Comparison of ENCODE assay signal across 17 cellular contexts in genomic region chr12:78249578-78249977, GRCh38.
DNase-seq lines count a peak whose midpoint lies in the region; ATAC-seq and TF ChIP-seq lines count a peak whose summit lies in the region.
"Had no signal": no experiment of that assay in that cellular context is flagged by ENCODE, and none has a peak within 500 bp of the region (broad histone marks: within the 10 kb centered on the region; RNA-seq: fewer than 3 reads in every experiment).

No MANE protein-coding gene starts in this region.

- H3K27ac Mint-ChIP-seq in GM23338, result 0 out of 2 replicates have a peak overlapping the region, but pooled peaks have one; percentile 35
- H3K27ac Mint-ChIP-seq: B cell; CD8-positive, alpha-beta T cell; HFFc6 had no signal

- no peak for ATAC-seq in GM23338
- peak; percentile 95 for ATAC-seq in PC-3
- ATAC-seq: CD8-positive, alpha-beta T cell; HCT116 had no signal

- H3K9ac ChIP-seq in PC-3 (ENCODE audit: low read length), result no peak overlapping the region
- H3K9ac ChIP-seq: BLaER1 treated with 17β-estradiol and CSF1 and Interleukin-3, amounts not matched to agents 10 nM and 100 nM had no signal

- BruUV-seq in PC-3 (replicated peaks; lab: Mats Ljungman, UMichigan), result no TSS peak

- peaks cover 12% of the 10 kb centered on the region; the same call in 2 of the 3 replicates for H3K9me3 Mint-ChIP-seq in GM23338

- H3K4me1 Mint-ChIP-seq in GM23338, result peaks cover 18% of the 10 kb centered on the region
- H3K4me1 Mint-ChIP-seq: B cell had no signal

- no peak overlapping the region for H2AFZ ChIP-seq in GM23338
- H2AFZ ChIP-seq in PC-3 (ENCODE audit: low read length), result 0 out of 2 replicates have a peak overlapping the region, but pooled peaks have one; percentile 7

- H3K4me3 ChIP-seq in GM23338 (no peak overlapping the region), PC-3 (ENCODE audit: low read length) (no peak overlapping the region), MG63 (no peak overlapping the region)
- H3K4me3 ChIP-seq: BLaER1 treated with 17β-estradiol and CSF1 and Interleukin-3, amounts not matched to agents 10 nM and 100 nM had no signal

- H3K4me2 ChIP-seq in GM23338, result no peak overlapping the region
- H3K4me2 ChIP-seq in PC-3 (ENCODE audit: low read length), result 0 out of 2 replicates have a peak overlapping the region, but pooled peaks have one; percentile 20

- H3K79me2 ChIP-seq in GM23338 (replicated peaks; ENCODE audit: insufficient read depth) (no peaks in the 10 kb centered on the region), PC-3 (ENCODE audit: low read length) (no peaks in the 10 kb centered on the region)

- H3K4me3 Mint-ChIP-seq in GM23338, result no peak overlapping the region
- H3K4me3 Mint-ChIP-seq: B cell; CD8-positive, alpha-beta T cell; HFFc6 had no signal

- H4K20me1 ChIP-seq in GM23338 (replicated peaks; ENCODE audit: insufficient read depth) (no peaks in the 10 kb centered on the region), PC-3 (ENCODE audit: low read length) (no peaks in the 10 kb centered on the region)
- H4K20me1 ChIP-seq: BLaER1 treated with 17β-estradiol and CSF1 and Interleukin-3, amounts not matched to agents 10 nM and 100 nM had no signal

- peak; percentile 38 for DNase-seq in NCI-H82 (lab: John Stamatoyannopoulos, UW)
- DNase-seq in NCI-H82 treated with DMSO at 0.1 percent for 48 hours (lab: John Stamatoyannopoulos, UW; ENCODE audit: unreplicated experiment), result no peak
- no peak for DNase-seq in GM23338 (ENCODE audit: low spot score)
- DNase-seq in PC-3, result peak; percentile 37
- DNase-seq in amygdala (lab: John Stamatoyannopoulos, UW), result no peak
- DNase-seq in EL, result no peak
- no peak for DNase-seq in MG63
- DNase-seq: 8988T; Calu3; CD8-positive, alpha-beta T cell; GDM1; GOT3; H7; HFFc6 had no signal

- no peaks in the 10 kb centered on the region for H3K27me3 Mint-ChIP-seq in GM23338 (ENCODE audit: insufficient read depth, low read depth, poor library complexity)
- H3K27me3 Mint-ChIP-seq: B cell had no signal

- no peaks in the 10 kb centered on the region for H3K36me3 Mint-ChIP-seq in GM23338 (ENCODE audit: low read depth)
- H3K36me3 Mint-ChIP-seq: CD8-positive, alpha-beta T cell had no signal

- H3F3A ChIP-seq in GM23338 (replicated peaks; ENCODE audit: low read depth), result no peaks in the 10 kb centered on the region
- no peaks in the 10 kb centered on the region for H3F3A ChIP-seq in PC-3 (ENCODE audit: low read length, unreplicated experiment)

- CTCF ChIA-PET in PC-3 (lab: Charles Lee), result no interaction called here

- H3K36me3 ChIP-seq in GM23338 (ENCODE audit: insufficient read depth) (no peaks in the 10 kb centered on the region; the same call in 1 of the 2 replicates), PC-3 (ENCODE audit: low read depth, low read length) (no peaks in the 10 kb centered on the region), MG63 (no peaks in the 10 kb centered on the region)
- H3K36me3 ChIP-seq: BLaER1 treated with 17β-estradiol and CSF1 and Interleukin-3, amounts not matched to agents 10 nM and 100 nM had no signal

- peaks cover 7% of the 10 kb centered on the region for H3K4me1 ChIP-seq in GM23338 (ENCODE audit: insufficient read depth)
- H3K4me1 ChIP-seq in PC-3 (ENCODE audit: insufficient read depth, low read length), result peaks cover 6% of the 10 kb centered on the region; the same call in 1 of the 2 replicates

- POLR2A ChIA-PET in PC-3 (lab: Charles Lee; ENCODE audit: unreplicated experiment), result no interaction called here

- H3K9me3 ChIP-seq in PC-3 (ENCODE audit: low read length), result no peaks in the 10 kb centered on the region
- H3K9me3 ChIP-seq in MG63, result no peaks in the 10 kb centered on the region

- no peaks in the 10 kb centered on the region for H3K27me3 ChIP-seq in GM23338 (ENCODE audit: insufficient read depth)
- H3K27me3 ChIP-seq in PC-3 (ENCODE audit: low read length), result no peaks in the 10 kb centered on the region
- no peaks in the 10 kb centered on the region for H3K27me3 ChIP-seq in MG63
- H3K27me3 ChIP-seq: BLaER1 treated with 17β-estradiol and CSF1 and Interleukin-3, amounts not matched to agents 10 nM and 100 nM had no signal

- no peak for TF ChIP-seq CTCF in GM23338 (conservative IDR thresholded peaks at IDR 0.05; ENCODE audit: low read depth in 2 of 2)
- TF ChIP-seq CTCF in PC-3 (conservative IDR thresholded peaks at IDR 0.05; ENCODE audit: low read depth, low read length), result no peak

- H3K27ac ChIP-seq in GM23338 (ENCODE audit: low read depth) (no peak overlapping the region), PC-3 (ENCODE audit: low read length) (no peak overlapping the region)
- H3K27ac ChIP-seq: BLaER1 treated with 17β-estradiol and CSF1 and Interleukin-3, amounts not matched to agents 10 nM and 100 nM had no signal

- intact Hi-C loops in PC-3 (cut with micrococcal nuclease), result no loop called here

- H3K9me2 ChIP-seq in GM23338 (ENCODE audit: insufficient read depth), result peaks cover 7% of the 10 kb centered on the region; the same call in 1 of the 2 replicates
- no peaks in the 10 kb centered on the region for H3K9me2 ChIP-seq in PC-3 (replicated peaks; ENCODE audit: low read length)

TF ChIP-seq in GM23338, 12 proteins besides CTCF, POLR2A, EP300 and RAD21:
- no peak for TF ChIP-seq JUNB (IDR thresholded peaks at IDR 0.05; ENCODE audit: unreplicated experiment)
- no peak for TF ChIP-seq ZNF114 (CRISPR knock-in tag; IDR thresholded peaks at IDR 0.05)
- no peak for TF ChIP-seq ZNF331 (CRISPR knock-in tag; IDR thresholded peaks at IDR 0.05; ENCODE audit: low read depth)
- no peak for TF ChIP-seq POLR2AphosphoS5 (IDR thresholded peaks at IDR 0.05; ENCODE audit: low read depth)
- TF ChIP-seq, protein P1, sequence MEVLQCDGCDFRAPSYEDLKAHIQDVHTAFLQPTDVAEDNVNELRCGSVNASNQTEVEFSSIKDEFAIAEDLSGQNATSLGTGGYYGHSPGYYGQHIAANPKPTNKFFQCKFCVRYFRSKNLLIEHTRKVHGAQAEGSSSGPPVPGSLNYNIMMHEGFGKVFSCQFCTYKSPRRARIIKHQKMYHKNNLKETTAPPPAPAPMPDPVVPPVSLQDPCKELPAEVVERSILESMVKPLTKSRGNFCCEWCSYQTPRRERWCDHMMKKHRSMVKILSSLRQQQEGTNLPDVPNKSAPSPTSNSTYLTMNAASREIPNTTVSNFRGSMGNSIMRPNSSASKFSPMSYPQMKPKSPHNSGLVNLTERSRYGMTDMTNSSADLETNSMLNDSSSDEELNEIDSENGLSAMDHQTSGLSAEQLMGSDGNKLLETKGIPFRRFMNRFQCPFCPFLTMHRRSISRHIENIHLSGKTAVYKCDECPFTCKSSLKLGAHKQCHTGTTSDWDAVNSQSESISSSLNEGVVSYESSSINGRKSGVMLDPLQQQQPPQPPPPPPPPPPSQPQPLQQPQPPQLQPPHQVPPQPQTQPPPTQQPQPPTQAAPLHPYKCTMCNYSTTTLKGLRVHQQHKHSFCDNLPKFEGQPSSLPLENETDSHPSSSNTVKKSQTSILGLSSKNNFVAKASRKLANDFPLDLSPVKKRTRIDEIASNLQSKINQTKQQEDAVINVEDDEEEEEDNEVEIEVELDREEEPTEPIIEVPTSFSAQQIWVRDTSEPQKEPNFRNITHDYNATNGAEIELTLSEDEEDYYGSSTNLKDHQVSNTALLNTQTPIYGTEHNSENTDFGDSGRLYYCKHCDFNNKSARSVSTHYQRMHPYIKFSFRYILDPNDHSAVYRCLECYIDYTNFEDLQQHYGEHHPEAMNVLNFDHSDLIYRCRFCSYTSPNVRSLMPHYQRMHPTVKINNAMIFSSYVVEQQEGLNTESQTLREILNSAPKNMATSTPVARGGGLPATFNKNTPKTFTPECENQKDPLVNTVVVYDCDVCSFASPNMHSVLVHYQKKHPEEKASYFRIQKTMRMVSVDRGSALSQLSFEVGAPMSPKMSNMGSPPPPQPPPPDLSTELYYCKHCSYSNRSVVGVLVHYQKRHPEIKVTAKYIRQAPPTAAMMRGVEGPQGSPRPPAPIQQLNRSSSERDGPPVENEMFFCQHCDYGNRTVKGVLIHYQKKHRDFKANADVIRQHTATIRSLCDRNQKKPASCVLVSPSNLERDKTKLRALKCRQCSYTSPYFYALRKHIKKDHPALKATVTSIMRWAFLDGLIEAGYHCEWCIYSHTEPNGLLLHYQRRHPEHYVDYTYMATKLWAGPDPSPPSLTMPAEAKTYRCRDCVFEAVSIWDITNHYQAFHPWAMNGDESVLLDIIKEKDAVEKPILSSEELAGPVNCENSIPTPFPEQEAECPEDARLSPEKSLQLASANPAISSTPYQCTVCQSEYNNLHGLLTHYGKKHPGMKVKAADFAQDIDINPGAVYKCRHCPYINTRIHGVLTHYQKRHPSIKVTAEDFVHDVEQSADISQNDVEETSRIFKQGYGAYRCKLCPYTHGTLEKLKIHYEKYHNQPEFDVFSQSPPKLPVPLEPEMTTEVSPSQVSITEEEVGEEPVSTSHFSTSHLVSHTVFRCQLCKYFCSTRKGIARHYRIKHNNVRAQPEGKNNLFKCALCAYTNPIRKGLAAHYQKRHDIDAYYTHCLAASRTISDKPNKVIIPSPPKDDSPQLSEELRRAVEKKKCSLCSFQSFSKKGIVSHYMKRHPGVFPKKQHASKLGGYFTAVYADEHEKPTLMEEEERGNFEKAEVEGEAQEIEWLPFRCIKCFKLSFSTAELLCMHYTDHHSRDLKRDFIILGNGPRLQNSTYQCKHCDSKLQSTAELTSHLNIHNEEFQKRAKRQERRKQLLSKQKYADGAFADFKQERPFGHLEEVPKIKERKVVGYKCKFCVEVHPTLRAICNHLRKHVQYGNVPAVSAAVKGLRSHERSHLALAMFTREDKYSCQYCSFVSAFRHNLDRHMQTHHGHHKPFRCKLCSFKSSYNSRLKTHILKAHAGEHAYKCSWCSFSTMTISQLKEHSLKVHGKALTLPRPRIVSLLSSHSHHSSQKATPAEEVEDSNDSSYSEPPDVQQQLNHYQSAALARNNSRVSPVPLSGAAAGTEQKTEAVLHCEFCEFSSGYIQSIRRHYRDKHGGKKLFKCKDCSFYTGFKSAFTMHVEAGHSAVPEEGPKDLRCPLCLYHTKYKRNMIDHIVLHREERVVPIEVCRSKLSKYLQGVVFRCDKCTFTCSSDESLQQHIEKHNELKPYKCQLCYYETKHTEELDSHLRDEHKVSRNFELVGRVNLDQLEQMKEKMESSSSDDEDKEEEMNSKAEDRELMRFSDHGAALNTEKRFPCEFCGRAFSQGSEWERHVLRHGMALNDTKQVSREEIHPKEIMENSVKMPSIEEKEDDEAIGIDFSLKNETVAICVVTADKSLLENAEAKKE (CRISPR knock-in tag; IDR thresholded peaks at IDR 0.05), result no peak
- no peak for TF ChIP-seq EZH2phosphoT487 (IDR thresholded peaks at IDR 0.05; ENCODE audit: unreplicated experiment)

Comparison
In these comparisons a context has a peak if more than half of its experiments do, and no peak if none do; other contexts are left out.
1. DNase-seq: peak in NCI-H82 (single experiment) and PC-3 (single experiment); none in NCI-H82 treated with DMSO at 0.1 percent for 48 hours (single experiment), GM23338 (single experiment), amygdala (0 of 56), EL (single experiment) and MG63 (single experiment).